Comparison of ENCODE assay signal across 8 cellular contexts in the genomic region with DNA sequence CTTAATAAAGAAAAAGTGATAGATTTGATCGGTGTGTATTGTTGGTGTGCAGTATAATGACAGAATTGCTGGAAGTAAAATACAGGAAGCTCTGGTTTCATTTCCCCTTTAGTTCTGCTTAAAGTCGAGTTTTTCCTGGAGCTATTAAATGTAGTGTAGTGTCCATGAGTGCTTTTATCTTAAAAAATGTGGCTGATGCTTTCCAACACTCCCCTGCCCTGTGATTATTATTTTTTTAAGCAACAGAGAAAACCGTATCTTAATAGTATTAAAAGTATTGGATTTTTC. TPM values are rescaled to one million over a fixed set of nuclear protein-coding genes. Genes with fewer than 3 reads are reported as not detected.
A peak's percentile ranks its signal among the peaks of the same experiment; 100 is the strongest.
DNase-seq lines count a peak whose midpoint lies in the region; ATAC-seq, FAIRE-seq and TF ChIP-seq lines count a peak whose summit lies in the region.

No MANE protein-coding gene starts in this region.

- whole genome bisulfite sequencing in A549 (ENCODE audit: missing lambda C conversion rate) = under 1% methylated on average over 3 of the region's 3 CpGs
- WGBS in transverse colon (ENCODE audit: low coverage in 1 of 2), 2 donors = 2 to 6% methylated on average over 3 of the region's 3 CpGs

- peak overlapping the region; percentile 74 for H3K4me2 ChIP-seq in A549

- H3K4me3 ChIP-seq in A549 = peak overlapping the region; percentile 99
- peak overlapping the region; percentile 79 for H3K4me3 ChIP-seq in kidney epithelial cell (ENCODE audit: low read depth, low read length)
- peak overlapping the region; percentile 38 to 91 (median 76) for H3K4me3 ChIP-seq in transverse colon

- POLR2A ChIA-PET in A549 (lab: Yijun Ruan, JAX) = no interaction called here
- POLR2A ChIA-PET in activated B cell treated with CpG ODN at 0.5 μM for 24 hours (lab: Charles Lee) = interaction anchor here (0.5 to 1.8 kb wide), 3 partner anchors 79 to 416 kb away, joined by 4 to 8 read pairs (median 5); partner anchors contain the start of gene HEATR1

- intact Hi-C loops in activated B cell treated with CpG ODN at 0.5 μM for 24 hours (cut with micrococcal nuclease) = loop anchor here (1.0 to 10.0 kb wide), 8 partner anchors 79 to 1198 kb away; partner anchors contain the start of genes ARID4B, B3GALNT2, GGPS1 and GPR137B
- intact Hi-C loops in transverse colon (cut with DNase I; ENCODE audit: low total_unique reads) = no loop called here

- H3K4me3 Mint-ChIP-seq in activated B cell treated with CpG ODN at 0.5 μM for 24 hours = peak overlapping the region; percentile 95

- peak overlapping the region; percentile 90 for H3K27ac Mint-ChIP-seq in activated B cell treated with CpG ODN at 0.5 μM for 24 hours

- H3K36me3 ChIP-seq in kidney epithelial cell (ENCODE audit: control insufficient read depth, insufficient read depth, low read length) (no peaks in the 10 kb centered on the region), transverse colon (peaks cover 0 to 8% (median 2%) of the 10 kb centered on the region in 4 donors)

- TF ChIP-seq POLR2A in A549 (IDR thresholded peaks at IDR 0.05; ENCODE audit: low read length) (no peak), transverse colon (IDR thresholded peaks at IDR 0.05) (no peak)

- no peak for DNase-seq in A549 (ENCODE audit: low read depth in 1 of 2, low spot score in 1 of 2)
- no peak for DNase-seq in activated B cell treated with CpG ODN at 0.5 μM for 24 hours
- DNase-seq in kidney epithelial cell (ENCODE audit: low read depth) = no peak
- DNase-seq in transverse colon = no peak
- DNase-seq in HTR-8/SVneo (ENCODE audit: insufficient read length, low spot score) = no peak
- no peak for DNase-seq in HuH-7 (ENCODE audit: low spot score)

- H3K27me3 ChIP-seq in kidney epithelial cell (ENCODE audit: control insufficient read depth, insufficient read depth, low read length) (no peaks in the 10 kb centered on the region), transverse colon (no peaks in the 10 kb centered on the region)

- peaks cover 11% of the 10 kb centered on the region; the same call in 2 of the 3 replicates for H3K4me1 ChIP-seq in A549
- H3K4me1 ChIP-seq in transverse colon = peaks cover 0 to 15% (median 6%) of the 10 kb centered on the region in 4 donors

- no peaks in the 10 kb centered on the region for H3K27me3 Mint-ChIP-seq in activated B cell treated with CpG ODN at 0.5 μM for 24 hours

- H3K4me1 Mint-ChIP-seq in activated B cell treated with CpG ODN at 0.5 μM for 24 hours = peaks cover 12% of the 10 kb centered on the region

- no peak for TF ChIP-seq CTCF in A549 (IDR thresholded peaks at IDR 0.05)
- TF ChIP-seq CTCF in activated B cell treated with CpG ODN at 0.5 μM for 24 hours (IDR thresholded peaks at IDR 0.05) = no peak
- no peak for TF ChIP-seq CTCF in kidney epithelial cell (IDR thresholded peaks at IDR 0.05; ENCODE audit: insufficient read depth, low read length, poor library complexity, severe bottlenecking)
- TF ChIP-seq CTCF in transverse colon (IDR thresholded peaks at IDR 0.05) = no peak

- in situ Hi-C loops in transverse colon (cut with MboI; ENCODE audit: low pct_ligation_motif_present in 1 of 4, low pct_unique_long_range_greater_than_20kb in 1 of 4, low sequenced_read_pairs in 3 of 4) = no loop called here

- TF ChIP-seq RAD21 in A549 (conservative IDR thresholded peaks at IDR 0.05 in 1 of 2, IDR thresholded peaks at IDR 0.05 in 1 of 2) = no peak

- no peak for TF ChIP-seq EP300 in A549 (IDR thresholded peaks at IDR 0.05)
- TF ChIP-seq EP300 in transverse colon (IDR thresholded peaks at IDR 0.05; ENCODE audit: low read depth) = no peak

- H3K9me3 ChIP-seq in A549 (no peaks in the 10 kb centered on the region), transverse colon (no peaks in the 10 kb centered on the region)

- ATAC-seq in A549 (no peak), GM21717 (IDR thresholded peaks at IDR 0.05; ENCODE audit: unreplicated experiment) (peak; percentile 8), activated B cell treated with CpG ODN at 0.5 μM for 24 hours (ENCODE audit: low read depth) (peak; percentile 12), GM18520 (IDR thresholded peaks at IDR 0.05; ENCODE audit: unreplicated experiment) (no peak)

- peaks cover 30% of the 10 kb centered on the region for H3K36me3 Mint-ChIP-seq in activated B cell treated with CpG ODN at 0.5 μM for 24 hours (ENCODE audit: low read depth)

- peak overlapping the region; percentile 88 to 94 for H3K27ac ChIP-seq in A549
- H3K27ac ChIP-seq in transverse colon = peak overlapping the region; percentile 90 to 95 (median 94)

- H3K9me3 Mint-ChIP-seq in activated B cell treated with CpG ODN at 0.5 μM for 24 hours = no peaks in the 10 kb centered on the region

- CTCF ChIA-PET in A549 (lab: Yijun Ruan, JAX) (no interaction called here), activated B cell treated with CpG ODN at 0.5 μM for 24 hours (lab: Charles Lee) (no interaction called here)

- FAIRE-seq in A549 (lab: Jason Lieb, UNC) = no peak
- no peak for FAIRE-seq in HTR-8/SVneo (lab: Jason Lieb, UNC)

TF ChIP-seq in A549, 52 proteins besides CTCF, POLR2A, EP300 and RAD21:
- no peak for TF ChIP-seq HOXA7 (CRISPR knock-in tag; IDR thresholded peaks at IDR 0.05)
- TF ChIP-seq ZFP36 (IDR thresholded peaks at IDR 0.05; ENCODE audit: borderline replicate concordance, partially characterized antibody) = no peak
- no peak for TF ChIP-seq ZSCAN20 (CRISPR knock-in tag; IDR thresholded peaks at IDR 0.05)
- no peak for TF ChIP-seq GATA3 (IDR thresholded peaks at IDR 0.05; ENCODE audit: borderline replicate concordance)

RNA-seq across cellular contexts. Expression of gene LGALS8, which starts 1.1 kb away (rescaled TPM):
- polyA plus RNA-seq in A549 (2011; rRNA removed) = 61.3 and 66.0 TPM in 2 replicates
- 10.5 and 11.8 TPM in 2 replicates for polyA plus RNA-seq in A549 (2012; cell fraction: cytosol; rRNA removed)
- 12.8 and 24.0 TPM in 2 replicates for polyA plus RNA-seq in A549 (2012; cell fraction: nucleus; rRNA removed)
- polyA plus RNA-seq in A549 (2017; fragmentation: RNase III; extraction: RNeasy Plus Mini Kit Qiagen cat#74134 plus additional on column Dnase treatment) = 30.1 to 32.3 TPM (median 32.1 TPM) in 3 replicates
- polyA minus RNA-seq in A549 (2011; rRNA and poly(A)+ RNA removed) = 35.5 and 46.7 TPM in 2 replicates
- 36.0 and 37.4 TPM in 2 replicates for total RNA-seq in activated B cell treated with CpG ODN at 0.5 μM for 24 hours
- total RNA-seq in kidney epithelial cell = 53.6 and 62.0 TPM in 2 replicates
- total RNA-seq in transverse colon = 10 to 100 TPM; 38.2 to 88.1 (median 59.3) TPM

Comparison
In these comparisons a context has a peak if more than half of its experiments do, and no peak if none do; other contexts are left out.
1. ATAC-seq: peak in GM21717 (single experiment) and activated B cell treated with CpG ODN at 0.5 μM for 24 hours (single experiment); none in A549 (0 of 2) and GM18520 (single experiment).
2. Peak in every context shown above with its lines, with median percentiles within 50 percentile points of each other: H3K4me3 ChIP-seq.